Comparison of ENCODE assay signal across 21 cellular contexts in the genomic region with DNA sequence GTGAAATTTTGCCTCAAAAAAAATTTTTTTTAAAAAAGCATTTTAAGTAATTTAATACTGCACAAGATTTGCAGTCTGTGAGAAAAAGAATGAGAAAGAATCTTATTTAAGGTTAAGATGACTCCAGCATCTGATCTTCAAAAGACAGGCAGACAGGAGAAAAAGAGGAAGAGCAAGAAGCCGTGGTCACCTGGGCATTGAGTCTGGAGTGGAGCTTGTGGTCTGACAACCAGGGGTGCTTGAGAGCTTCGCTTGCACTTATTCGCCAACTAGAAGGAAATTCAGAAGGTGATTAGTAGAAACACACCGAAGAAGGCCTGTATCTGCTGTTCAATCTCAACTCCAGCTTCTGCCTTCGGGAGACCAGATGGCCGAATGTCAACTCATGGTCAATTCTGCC.
"Had no signal": no experiment of that assay in that cellular context is flagged by ENCODE, and none has a peak within 500 bp of the region (broad histone marks: within the 10 kb centered on the region; RNA-seq: fewer than 3 reads in every experiment).

No MANE protein-coding gene starts in this region.

- ATAC-seq: heart left ventricle; left colon; left ventricle myocardium superior; pancreas; right lobe of liver; stimulated activated effector memory CD8-positive, alpha-beta T cell treated with anti-CD3 and anti-CD28 coated beads, Interleukin-12 subunit alpha, Interleukin-12 subunit beta, amount 100 ng/mL, for 72 hours; stimulated activated naive CD8-positive, alpha-beta T cell treated with anti-CD3 and anti-CD28 coated beads, Interleukin-15, Interleukin-2, amounts not matched to agents 100 U/mL and 50 U/mL, for 24 hours had no signal

- H3K9me3 ChIP-seq: heart left ventricle, pancreas, prostate gland, right lobe of liver, tibial artery, upper lobe of left lung, uterus had no signal

- H3K4me3 ChIP-seq: dorsolateral prefrontal cortex, heart left ventricle, lung, pancreas, prostate gland, right lobe of liver, tibial artery, upper lobe of left lung, uterus had no signal

- FAIRE-seq: pancreas had no signal

- DNase-seq: dorsolateral prefrontal cortex; effector CD8-positive, alpha-beta T cell; heart left ventricle; hippocampal formation; left colon; left ventricle myocardium superior; mesenchymal stem cell; midbrain; occipital lobe; pancreas; retina; right lobe of liver; stimulated activated CD4-positive, alpha-beta T cell treated with anti-CD3 and anti-CD28 coated beads, Interleukin-4, amount 100 ng/mL, for 1 hour; stimulated activated CD8-positive, alpha-beta memory T cell treated with anti-CD3 and anti-CD28 coated beads, Interleukin-4, amount 100 ng/mL, for 48 hours; stimulated activated naive CD8-positive, alpha-beta T cell treated with anti-CD3 and anti-CD28 coated beads, Interleukin-15, Interleukin-2, amounts not matched to agents 100 U/mL and 50 U/mL, for 24 hours; tibial artery; upper lobe of left lung; uterus had no signal

- H3K27ac ChIP-seq: dorsolateral prefrontal cortex, heart left ventricle, pancreas, prostate gland, right lobe of liver, tibial artery, upper lobe of left lung, uterus had no signal

- H3K36me3 ChIP-seq: heart left ventricle, pancreas, prostate gland, right lobe of liver, tibial artery, upper lobe of left lung, uterus had no signal

- H3K4me1 ChIP-seq: heart left ventricle, pancreas, prostate gland, right lobe of liver, tibial artery, upper lobe of left lung, uterus had no signal

- H3K27me3 ChIP-seq: dorsolateral prefrontal cortex, heart left ventricle, pancreas, right lobe of liver, tibial artery, upper lobe of left lung, uterus had no signal
